In the genomic region with DNA sequence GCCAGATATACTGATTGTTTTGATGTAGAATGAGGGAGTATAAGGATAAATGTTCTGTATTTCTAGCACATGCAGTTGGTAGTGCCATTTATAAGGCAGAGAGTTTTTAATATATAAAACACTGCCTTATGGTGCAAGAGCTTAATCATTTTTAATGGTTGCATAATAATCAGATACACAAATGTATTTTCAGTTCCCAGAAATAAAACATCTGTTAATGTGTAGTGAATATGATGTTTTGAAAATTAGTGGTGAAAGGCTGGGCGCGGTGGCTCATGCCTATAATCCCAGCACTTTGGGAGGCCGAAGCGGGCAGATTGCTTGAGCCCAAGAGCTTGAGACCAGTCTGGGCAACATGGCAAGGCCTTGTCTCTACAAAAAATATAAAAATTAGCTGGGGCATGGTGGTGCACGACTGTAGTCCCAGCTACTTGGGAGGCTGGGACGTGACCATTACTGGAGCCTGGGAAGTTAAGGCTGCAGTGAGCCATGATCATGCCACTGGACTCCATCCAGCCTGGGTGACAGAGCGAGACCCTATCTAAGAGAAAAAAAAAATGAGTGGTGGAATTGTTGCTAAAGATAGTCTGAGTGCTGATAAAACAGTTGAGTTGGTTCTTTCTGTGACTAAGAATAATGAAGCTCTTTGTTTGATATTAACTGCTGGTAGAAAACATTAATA, we compare ENCODE assay signal across 1 cellular context.
A peak's percentile ranks its signal among the peaks of the same experiment; 100 is the strongest.
TF ChIP-seq lines count a peak whose summit lies in the region.

No MANE protein-coding gene starts in this region.

TF ChIP-seq in K562, 482 proteins besides CTCF, POLR2A, EP300 and RAD21 (continues in another document):
- no peak for TF ChIP-seq ZNF274 (IDR thresholded peaks at IDR 0.05; ENCODE audit: borderline replicate concordance, low read depth, low read length)
- no peak for TF ChIP-seq JUNB (CRISPR knock-in tag; conservative IDR thresholded peaks at IDR 0.05)
- TF ChIP-seq ASH1L (IDR thresholded peaks at IDR 0.05; ENCODE audit: borderline replicate concordance, low read depth, partially characterized antibody) = no peak
- no peak for TF ChIP-seq BHLHE40 (IDR thresholded peaks at IDR 0.05; ENCODE audit: low read length)
- TF ChIP-seq TOE1 (IDR thresholded peaks at IDR 0.05; ENCODE audit: borderline replicate concordance) = no peak
- TF ChIP-seq TOE1 (CRISPR knock-in tag; IDR thresholded peaks at IDR 0.05; ENCODE audit: borderline replicate concordance, low read depth) = no peak
- TF ChIP-seq CBX1 (IDR thresholded peaks at IDR 0.05; ENCODE audit: low read depth) = no peak
- TF ChIP-seq HDAC1 (IDR thresholded peaks at IDR 0.05) = 0 out of 4 replicates have a peak, but pooled peaks of 1 of the 2 experiments have one; percentile 54
- TF ChIP-seq TAL1 (IDR thresholded peaks at IDR 0.05) = peak; percentile 57
- peak; percentile 87; the same call in 1 of the 2 replicates for TF ChIP-seq GATAD2A (IDR thresholded peaks at IDR 0.05)
- TF ChIP-seq CBFA2T3 (IDR thresholded peaks at IDR 0.05) = peak; percentile 84
- TF ChIP-seq ZNF830 (CRISPR knock-in tag; IDR thresholded peaks at IDR 0.05) = no peak
- TF ChIP-seq, protein P1, sequence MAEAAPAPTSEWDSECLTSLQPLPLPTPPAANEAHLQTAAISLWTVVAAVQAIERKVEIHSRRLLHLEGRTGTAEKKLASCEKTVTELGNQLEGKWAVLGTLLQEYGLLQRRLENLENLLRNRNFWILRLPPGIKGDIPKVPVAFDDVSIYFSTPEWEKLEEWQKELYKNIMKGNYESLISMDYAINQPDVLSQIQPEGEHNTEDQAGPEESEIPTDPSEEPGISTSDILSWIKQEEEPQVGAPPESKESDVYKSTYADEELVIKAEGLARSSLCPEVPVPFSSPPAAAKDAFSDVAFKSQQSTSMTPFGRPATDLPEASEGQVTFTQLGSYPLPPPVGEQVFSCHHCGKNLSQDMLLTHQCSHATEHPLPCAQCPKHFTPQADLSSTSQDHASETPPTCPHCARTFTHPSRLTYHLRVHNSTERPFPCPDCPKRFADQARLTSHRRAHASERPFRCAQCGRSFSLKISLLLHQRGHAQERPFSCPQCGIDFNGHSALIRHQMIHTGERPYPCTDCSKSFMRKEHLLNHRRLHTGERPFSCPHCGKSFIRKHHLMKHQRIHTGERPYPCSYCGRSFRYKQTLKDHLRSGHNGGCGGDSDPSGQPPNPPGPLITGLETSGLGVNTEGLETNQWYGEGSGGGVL (CRISPR knock-in tag; IDR thresholded peaks at IDR 0.05) = no peak
- TF ChIP-seq ZNF324 (CRISPR knock-in tag; IDR thresholded peaks at IDR 0.05) = no peak
- TF ChIP-seq L3MBTL2 (IDR thresholded peaks at IDR 0.05) = no peak
- peak; percentile 73 for TF ChIP-seq CEBPB (tag; IDR thresholded peaks at IDR 0.05)
- TF ChIP-seq HSF4 (CRISPR knock-in tag; IDR thresholded peaks at IDR 0.05; ENCODE audit: borderline replicate concordance) = no peak
- TF ChIP-seq C11orf30 (IDR thresholded peaks at IDR 0.05; ENCODE audit: low read depth) = peak; percentile 79
- TF ChIP-seq, protein P2, sequence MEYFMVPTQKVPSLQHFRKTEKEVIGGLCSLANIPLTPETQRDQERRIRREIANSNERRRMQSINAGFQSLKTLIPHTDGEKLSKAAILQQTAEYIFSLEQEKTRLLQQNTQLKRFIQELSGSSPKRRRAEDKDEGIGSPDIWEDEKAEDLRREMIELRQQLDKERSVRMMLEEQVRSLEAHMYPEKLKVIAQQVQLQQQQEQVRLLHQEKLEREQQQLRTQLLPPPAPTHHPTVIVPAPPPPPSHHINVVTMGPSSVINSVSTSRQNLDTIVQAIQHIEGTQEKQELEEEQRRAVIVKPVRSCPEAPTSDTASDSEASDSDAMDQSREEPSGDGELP (CRISPR knock-in tag; IDR thresholded peaks at IDR 0.05; ENCODE audit: borderline replicate concordance) = no peak
- peak; percentile 24 for TF ChIP-seq BRD9 (IDR thresholded peaks at IDR 0.05; ENCODE audit: low read depth, partially characterized antibody)
- TF ChIP-seq, protein P3, sequence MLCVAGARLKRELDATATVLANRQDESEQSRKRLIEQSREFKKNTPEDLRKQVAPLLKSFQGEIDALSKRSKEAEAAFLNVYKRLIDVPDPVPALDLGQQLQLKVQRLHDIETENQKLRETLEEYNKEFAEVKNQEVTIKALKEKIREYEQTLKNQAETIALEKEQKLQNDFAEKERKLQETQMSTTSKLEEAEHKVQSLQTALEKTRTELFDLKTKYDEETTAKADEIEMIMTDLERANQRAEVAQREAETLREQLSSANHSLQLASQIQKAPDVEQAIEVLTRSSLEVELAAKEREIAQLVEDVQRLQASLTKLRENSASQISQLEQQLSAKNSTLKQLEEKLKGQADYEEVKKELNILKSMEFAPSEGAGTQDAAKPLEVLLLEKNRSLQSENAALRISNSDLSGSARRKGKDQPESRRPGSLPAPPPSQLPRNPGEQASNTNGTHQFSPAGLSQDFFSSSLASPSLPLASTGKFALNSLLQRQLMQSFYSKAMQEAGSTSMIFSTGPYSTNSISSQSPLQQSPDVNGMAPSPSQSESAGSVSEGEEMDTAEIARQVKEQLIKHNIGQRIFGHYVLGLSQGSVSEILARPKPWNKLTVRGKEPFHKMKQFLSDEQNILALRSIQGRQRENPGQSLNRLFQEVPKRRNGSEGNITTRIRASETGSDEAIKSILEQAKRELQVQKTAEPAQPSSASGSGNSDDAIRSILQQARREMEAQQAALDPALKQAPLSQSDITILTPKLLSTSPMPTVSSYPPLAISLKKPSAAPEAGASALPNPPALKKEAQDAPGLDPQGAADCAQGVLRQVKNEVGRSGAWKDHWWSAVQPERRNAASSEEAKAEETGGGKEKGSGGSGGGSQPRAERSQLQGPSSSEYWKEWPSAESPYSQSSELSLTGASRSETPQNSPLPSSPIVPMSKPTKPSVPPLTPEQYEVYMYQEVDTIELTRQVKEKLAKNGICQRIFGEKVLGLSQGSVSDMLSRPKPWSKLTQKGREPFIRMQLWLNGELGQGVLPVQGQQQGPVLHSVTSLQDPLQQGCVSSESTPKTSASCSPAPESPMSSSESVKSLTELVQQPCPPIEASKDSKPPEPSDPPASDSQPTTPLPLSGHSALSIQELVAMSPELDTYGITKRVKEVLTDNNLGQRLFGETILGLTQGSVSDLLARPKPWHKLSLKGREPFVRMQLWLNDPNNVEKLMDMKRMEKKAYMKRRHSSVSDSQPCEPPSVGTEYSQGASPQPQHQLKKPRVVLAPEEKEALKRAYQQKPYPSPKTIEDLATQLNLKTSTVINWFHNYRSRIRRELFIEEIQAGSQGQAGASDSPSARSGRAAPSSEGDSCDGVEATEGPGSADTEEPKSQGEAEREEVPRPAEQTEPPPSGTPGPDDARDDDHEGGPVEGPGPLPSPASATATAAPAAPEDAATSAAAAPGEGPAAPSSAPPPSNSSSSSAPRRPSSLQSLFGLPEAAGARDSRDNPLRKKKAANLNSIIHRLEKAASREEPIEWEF (CRISPR knock-in tag; IDR thresholded peaks at IDR 0.05) = no peak
- TF ChIP-seq TEAD2 (tag; IDR thresholded peaks at IDR 0.05) = no peak
- no peak for TF ChIP-seq FOXJ3 (CRISPR knock-in tag; IDR thresholded peaks at IDR 0.05)
- TF ChIP-seq ZFP1 (CRISPR knock-in tag; IDR thresholded peaks at IDR 0.05) = no peak
- TF ChIP-seq THRAP3 (IDR thresholded peaks at IDR 0.05; ENCODE audit: borderline replicate concordance) = no peak
- TF ChIP-seq NELFE (IDR thresholded peaks at IDR 0.05; ENCODE audit: insufficient read depth, insufficient read length) = no peak
- no peak for TF ChIP-seq CEBPG (CRISPR knock-in tag; IDR thresholded peaks at IDR 0.05)
- peak; percentile 9 to 72; a peak in 1 of 4 replicates for TF ChIP-seq CEBPG (tag; conservative IDR thresholded peaks at IDR 0.05 in 1 of 2, IDR thresholded peaks at IDR 0.05 in 1 of 2)
- TF ChIP-seq ZNF253 (CRISPR knock-in tag; conservative IDR thresholded peaks at IDR 0.05) = no peak
- TF ChIP-seq MAFF (IDR thresholded peaks at IDR 0.05; ENCODE audit: low read length) = peak; percentile 78
- TF ChIP-seq, protein P4, sequence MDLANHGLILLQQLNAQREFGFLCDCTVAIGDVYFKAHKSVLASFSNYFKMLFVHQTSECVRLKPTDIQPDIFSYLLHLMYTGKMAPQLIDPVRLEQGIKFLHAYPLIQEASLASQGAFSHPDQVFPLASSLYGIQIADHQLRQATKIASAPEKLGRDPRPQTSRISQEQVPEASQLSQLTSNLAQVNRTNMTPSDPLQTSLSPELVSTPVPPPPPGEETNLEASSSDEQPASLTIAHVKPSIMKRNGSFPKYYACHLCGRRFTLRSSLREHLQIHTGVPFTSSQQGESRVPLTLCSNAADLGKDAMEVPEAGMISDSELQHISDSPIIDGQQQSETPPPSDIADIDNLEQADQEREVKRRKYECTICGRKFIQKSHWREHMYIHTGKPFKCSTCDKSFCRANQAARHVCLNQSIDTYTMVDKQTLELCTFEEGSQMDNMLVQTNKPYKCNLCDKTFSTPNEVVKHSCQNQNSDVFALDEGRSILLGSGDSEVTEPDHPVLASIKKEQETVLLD (IDR thresholded peaks at IDR 0.05) = peak; percentile 46; the same call in 1 of the 2 replicates
- no peak for TF ChIP-seq POLR2B (IDR thresholded peaks at IDR 0.05; ENCODE audit: low read depth, partially characterized antibody)
- no peak for TF ChIP-seq POLR3G (IDR thresholded peaks at IDR 0.05; ENCODE audit: extremely low read depth, insufficient read length, insufficient replicate concordance)
- TF ChIP-seq NFE2 (IDR thresholded peaks at IDR 0.05; ENCODE audit: low read depth) = peak; percentile 91
- no peak for TF ChIP-seq BACH1 (tag; IDR thresholded peaks at IDR 0.05)
- TF ChIP-seq ZNF77 (CRISPR knock-in tag; IDR thresholded peaks at IDR 0.05) = no peak
- TF ChIP-seq MCM3 (IDR thresholded peaks at IDR 0.05) = no peak
- no peak for TF ChIP-seq SIRT6 (IDR thresholded peaks at IDR 0.05; ENCODE audit: low read depth, low read length)
- TF ChIP-seq, protein P5, sequence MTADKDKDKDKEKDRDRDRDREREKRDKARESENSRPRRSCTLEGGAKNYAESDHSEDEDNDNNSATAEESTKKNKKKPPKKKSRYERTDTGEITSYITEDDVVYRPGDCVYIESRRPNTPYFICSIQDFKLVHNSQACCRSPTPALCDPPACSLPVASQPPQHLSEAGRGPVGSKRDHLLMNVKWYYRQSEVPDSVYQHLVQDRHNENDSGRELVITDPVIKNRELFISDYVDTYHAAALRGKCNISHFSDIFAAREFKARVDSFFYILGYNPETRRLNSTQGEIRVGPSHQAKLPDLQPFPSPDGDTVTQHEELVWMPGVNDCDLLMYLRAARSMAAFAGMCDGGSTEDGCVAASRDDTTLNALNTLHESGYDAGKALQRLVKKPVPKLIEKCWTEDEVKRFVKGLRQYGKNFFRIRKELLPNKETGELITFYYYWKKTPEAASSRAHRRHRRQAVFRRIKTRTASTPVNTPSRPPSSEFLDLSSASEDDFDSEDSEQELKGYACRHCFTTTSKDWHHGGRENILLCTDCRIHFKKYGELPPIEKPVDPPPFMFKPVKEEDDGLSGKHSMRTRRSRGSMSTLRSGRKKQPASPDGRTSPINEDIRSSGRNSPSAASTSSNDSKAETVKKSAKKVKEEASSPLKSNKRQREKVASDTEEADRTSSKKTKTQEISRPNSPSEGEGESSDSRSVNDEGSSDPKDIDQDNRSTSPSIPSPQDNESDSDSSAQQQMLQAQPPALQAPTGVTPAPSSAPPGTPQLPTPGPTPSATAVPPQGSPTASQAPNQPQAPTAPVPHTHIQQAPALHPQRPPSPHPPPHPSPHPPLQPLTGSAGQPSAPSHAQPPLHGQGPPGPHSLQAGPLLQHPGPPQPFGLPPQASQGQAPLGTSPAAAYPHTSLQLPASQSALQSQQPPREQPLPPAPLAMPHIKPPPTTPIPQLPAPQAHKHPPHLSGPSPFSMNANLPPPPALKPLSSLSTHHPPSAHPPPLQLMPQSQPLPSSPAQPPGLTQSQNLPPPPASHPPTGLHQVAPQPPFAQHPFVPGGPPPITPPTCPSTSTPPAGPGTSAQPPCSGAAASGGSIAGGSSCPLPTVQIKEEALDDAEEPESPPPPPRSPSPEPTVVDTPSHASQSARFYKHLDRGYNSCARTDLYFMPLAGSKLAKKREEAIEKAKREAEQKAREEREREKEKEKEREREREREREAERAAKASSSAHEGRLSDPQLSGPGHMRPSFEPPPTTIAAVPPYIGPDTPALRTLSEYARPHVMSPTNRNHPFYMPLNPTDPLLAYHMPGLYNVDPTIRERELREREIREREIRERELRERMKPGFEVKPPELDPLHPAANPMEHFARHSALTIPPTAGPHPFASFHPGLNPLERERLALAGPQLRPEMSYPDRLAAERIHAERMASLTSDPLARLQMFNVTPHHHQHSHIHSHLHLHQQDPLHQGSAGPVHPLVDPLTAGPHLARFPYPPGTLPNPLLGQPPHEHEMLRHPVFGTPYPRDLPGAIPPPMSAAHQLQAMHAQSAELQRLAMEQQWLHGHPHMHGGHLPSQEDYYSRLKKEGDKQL (CRISPR knock-in tag; IDR thresholded peaks at IDR 0.05; ENCODE audit: borderline replicate concordance) = no peak
- TF ChIP-seq EZH2 (IDR thresholded peaks at IDR 0.05; ENCODE audit: borderline replicate concordance, low read depth, low read length) = no peak
- peak; percentile 79 for TF ChIP-seq SMARCE1 (IDR thresholded peaks at IDR 0.05)
- no peak for TF ChIP-seq NCOA2 (IDR thresholded peaks at IDR 0.05; ENCODE audit: partially characterized antibody in 2 of 2)
- peak; percentile 26 for TF ChIP-seq CCNT2 (IDR thresholded peaks at IDR 0.05; ENCODE audit: borderline replicate concordance, extremely low read depth, insufficient read length, low read depth, low read length)
- TF ChIP-seq CBFA2T2 (conservative IDR thresholded peaks at IDR 0.05) = peak; percentile 59
- TF ChIP-seq, protein P6, sequence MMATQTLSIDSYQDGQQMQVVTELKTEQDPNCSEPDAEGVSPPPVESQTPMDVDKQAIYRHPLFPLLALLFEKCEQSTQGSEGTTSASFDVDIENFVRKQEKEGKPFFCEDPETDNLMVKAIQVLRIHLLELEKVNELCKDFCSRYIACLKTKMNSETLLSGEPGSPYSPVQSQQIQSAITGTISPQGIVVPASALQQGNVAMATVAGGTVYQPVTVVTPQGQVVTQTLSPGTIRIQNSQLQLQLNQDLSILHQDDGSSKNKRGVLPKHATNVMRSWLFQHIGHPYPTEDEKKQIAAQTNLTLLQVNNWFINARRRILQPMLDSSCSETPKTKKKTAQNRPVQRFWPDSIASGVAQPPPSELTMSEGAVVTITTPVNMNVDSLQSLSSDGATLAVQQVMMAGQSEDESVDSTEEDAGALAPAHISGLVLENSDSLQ (IDR thresholded peaks at IDR 0.05) = peak; percentile 25; the same call in 1 of the 2 replicates
- no peak for TF ChIP-seq EGR1 (conservative IDR thresholded peaks at IDR 0.05)
- TF ChIP-seq, protein P7, sequence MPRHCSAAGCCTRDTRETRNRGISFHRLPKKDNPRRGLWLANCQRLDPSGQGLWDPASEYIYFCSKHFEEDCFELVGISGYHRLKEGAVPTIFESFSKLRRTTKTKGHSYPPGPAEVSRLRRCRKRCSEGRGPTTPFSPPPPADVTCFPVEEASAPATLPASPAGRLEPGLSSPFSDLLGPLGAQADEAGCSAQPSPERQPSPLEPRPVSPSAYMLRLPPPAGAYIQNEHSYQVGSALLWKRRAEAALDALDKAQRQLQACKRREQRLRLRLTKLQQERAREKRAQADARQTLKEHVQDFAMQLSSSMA (CRISPR knock-in tag; IDR thresholded peaks at IDR 0.05) = no peak
- no peak for TF ChIP-seq FOXK1 (CRISPR knock-in tag; IDR thresholded peaks at IDR 0.05; ENCODE audit: borderline replicate concordance)
- no peak for TF ChIP-seq RBM15 (IDR thresholded peaks at IDR 0.05; ENCODE audit: insufficient read depth, low read length)
- no peak for TF ChIP-seq ZC3H8 (IDR thresholded peaks at IDR 0.05)
- no peak for TF ChIP-seq ETV1 (tag; conservative IDR thresholded peaks at IDR 0.05; ENCODE audit: low read depth)
- peak; percentile 55; the same call in 1 of the 2 replicates for TF ChIP-seq MTA2 (IDR thresholded peaks at IDR 0.05; ENCODE audit: low read depth)
- TF ChIP-seq TSC22D4 (tag; IDR thresholded peaks at IDR 0.05) = no peak
- no peak for TF ChIP-seq ZNF583 (CRISPR knock-in tag; IDR thresholded peaks at IDR 0.05)
- no peak for TF ChIP-seq RBBP5 (IDR thresholded peaks at IDR 0.05; ENCODE audit: borderline replicate concordance, insufficient read depth, low read length, poor library complexity, severe bottlenecking)
